1 cellular context compared by ENCODE assay signal in genomic region chr21:43043291-43043690, GRCh38. TPM values are rescaled to one million over a fixed set of nuclear protein-coding genes. Genes with fewer than 3 reads are reported as not detected.
"Had no signal": no experiment of that assay in that cellular context is flagged by ENCODE, and none has a peak within 500 bp of the region (broad histone marks: within the 10 kb centered on the region; RNA-seq: fewer than 3 reads in every experiment).

No MANE protein-coding gene starts in this region.

RNA-seq across cellular contexts. Expression of gene CBS, which starts 32.3 kb away (rescaled TPM):
- total RNA-seq: mononuclear cell had no signal
